22 cellular contexts compared by ENCODE assay signal in the genomic region with DNA sequence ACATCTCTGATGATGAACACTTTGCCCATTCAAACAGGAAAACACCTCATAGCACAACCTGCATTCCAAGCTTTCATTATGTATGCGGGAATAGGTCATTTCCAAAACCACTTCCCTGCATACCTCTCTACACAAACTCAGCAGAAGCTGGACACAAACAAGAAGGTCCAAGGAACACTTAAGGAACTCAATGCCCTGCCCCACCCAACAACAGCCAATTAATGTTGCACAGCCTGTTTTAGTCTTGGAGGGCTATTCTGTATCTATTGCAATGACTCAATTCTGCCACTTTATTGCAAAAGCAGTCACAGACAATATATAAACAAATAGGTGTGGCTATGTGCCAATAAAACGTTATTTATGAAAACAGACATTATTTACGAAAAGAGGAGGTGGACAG. TPM values are rescaled to one million over a fixed set of nuclear protein-coding genes. Genes with fewer than 3 reads are reported as not detected.
DNase-seq lines count a peak whose midpoint lies in the region; ATAC-seq, FAIRE-seq and TF ChIP-seq lines count a peak whose summit lies in the region.
"Had no signal": no experiment of that assay in that cellular context is flagged by ENCODE, and none has a peak within 500 bp of the region (broad histone marks: within the 10 kb centered on the region; RNA-seq: fewer than 3 reads in every experiment).

No MANE protein-coding gene starts in this region.

- no peaks in the 10 kb centered on the region for H3K36me3 ChIP-seq in breast epithelium
- H3K36me3 ChIP-seq: BLaER1 treated with 17β-estradiol and CSF1 and Interleukin-3, amounts not matched to agents 10 nM and 100 nM had no signal

- BruUV-seq in MCF 10A (replicated peaks; lab: Mats Ljungman, UMichigan), result no TSS peak

- H3K36me3 Mint-ChIP-seq in MCF 10A (ENCODE audit: insufficient read depth, unreplicated experiment) (no peaks in the 10 kb centered on the region), T-helper 17 cell (ENCODE audit: low read depth) (no peaks in the 10 kb centered on the region)
- H3K36me3 Mint-ChIP-seq: activated naive CD4-positive, alpha-beta T cell treated with anti-CD3 and anti-CD28 coated beads, Interleukin-2, amount 50 U/mL, for 72 hours; WTC11 had no signal

- H3K27me3 Mint-ChIP-seq in MCF 10A (ENCODE audit: insufficient read depth, unreplicated experiment) (peaks cover 37% of the 10 kb centered on the region), T-helper 17 cell (peaks cover under 1% of the 10 kb centered on the region)

- H3K4me3 ChIP-seq in breast epithelium (no peak overlapping the region), astrocyte of the cerebellum (ENCODE audit: low read depth, low read length) (no peak overlapping the region)
- H3K4me3 ChIP-seq: BLaER1 treated with 17β-estradiol and CSF1 and Interleukin-3, amounts not matched to agents 10 nM and 100 nM had no signal

- no peak overlapping the region for H3K27ac Mint-ChIP-seq in MCF 10A (ENCODE audit: low read depth, unreplicated experiment)
- H3K27ac Mint-ChIP-seq in T-helper 17 cell, result no peak overlapping the region
- H3K27ac Mint-ChIP-seq: activated CD8-positive, alpha-beta T cell treated with anti-CD3 and anti-CD28 coated beads for 36 hours; activated naive CD4-positive, alpha-beta T cell treated with anti-CD3 and anti-CD28 coated beads, Interleukin-2, amount 50 U/mL, for 72 hours; T-helper 1 cell treated with Interleukin-12 subunit alpha and Interleukin-12 subunit beta and Interleukin-4 antibody, amounts not matched to agents 30 μg/mL and 1 μg/mL, for 36 hours; WTC11 had no signal

- peaks cover 5% of the 10 kb centered on the region for H3K4me1 Mint-ChIP-seq in MCF 10A (ENCODE audit: insufficient read depth, unreplicated experiment)
- peaks cover 4% of the 10 kb centered on the region for H3K4me1 Mint-ChIP-seq in T-helper 17 cell

- in situ Hi-C loops in astrocyte of the cerebellum (cut with HindIII; ENCODE audit: low sequenced_read_pairs), result loop anchor here (5.0 kb wide), 1 partner anchor 34 kb away; no protein-coding TSS in a partner anchor

- H3K9me3 Mint-ChIP-seq in MCF 10A (ENCODE audit: unreplicated experiment), result no peaks in the 10 kb centered on the region
- H3K9me3 Mint-ChIP-seq: activated CD8-positive, alpha-beta T cell treated with anti-CD3 and anti-CD28 coated beads for 36 hours; activated naive CD4-positive, alpha-beta T cell treated with anti-CD3 and anti-CD28 coated beads, Interleukin-2, amount 50 U/mL, for 72 hours; T-helper 1 cell treated with Interleukin-12 subunit alpha and Interleukin-12 subunit beta and Interleukin-4 antibody, amounts not matched to agents 30 μg/mL and 1 μg/mL, for 36 hours; WTC11 had no signal

- no peak for TF ChIP-seq CTCF in MCF 10A (IDR thresholded peaks at IDR 0.05; ENCODE audit: unreplicated experiment)
- no peak for TF ChIP-seq CTCF in breast epithelium (IDR thresholded peaks at IDR 0.05)
- no peak for TF ChIP-seq CTCF in astrocyte of the cerebellum (IDR thresholded peaks at IDR 0.05; ENCODE audit: low read depth, low read length, missing control alignments)

- no peak for ATAC-seq in HG02852 (IDR thresholded peaks at IDR 0.05; ENCODE audit: unreplicated experiment)
- no peak for ATAC-seq in GM18502 (IDR thresholded peaks at IDR 0.05; ENCODE audit: poor library complexity, unreplicated experiment)
- ATAC-seq in T-helper 17 cell, result no peak
- ATAC-seq: activated CD8-positive, alpha-beta T cell treated with anti-CD3 and anti-CD28 coated beads for 36 hours; activated naive CD4-positive, alpha-beta T cell treated with anti-CD3 and anti-CD28 coated beads, Interleukin-2, amount 50 U/mL, for 72 hours; WTC11 had no signal

- no peaks in the 10 kb centered on the region for H3K9me3 ChIP-seq in breast epithelium
- H3K9me3 ChIP-seq in T-helper 17 cell (ENCODE audit: control insufficient read depth, low read length, poor library complexity, severe bottlenecking), result no peaks in the 10 kb centered on the region
- H3K9me3 ChIP-seq: BLaER1 treated with 17β-estradiol and CSF1 and Interleukin-3, amounts not matched to agents 10 nM and 100 nM had no signal

- H3K27ac ChIP-seq in breast epithelium, result no peak overlapping the region
- H3K27ac ChIP-seq: 22Rv1; BLaER1 treated with 17β-estradiol and CSF1 and Interleukin-3, amounts not matched to agents 10 nM and 100 nM had no signal

- intact Hi-C loops in MCF 10A (cut with micrococcal nuclease), result no loop called here
- intact Hi-C loops in breast epithelium (cut with DNase I; ENCODE audit: low total_unique reads), result no loop called here

- peaks cover 0 to 4% of the 10 kb centered on the region in 2 donors for H3K4me1 ChIP-seq in breast epithelium

- DNase-seq in MCF 10A (ENCODE audit: unreplicated experiment) (peak; percentile 61), breast epithelium (ENCODE audit: low spot score in 2 of 2) (no peak), astrocyte of the cerebellum (ENCODE audit: low read depth) (peak; percentile 40), iris pigment epithelial cell (ENCODE audit: low read depth) (peak; percentile 35), GM12892 (ENCODE audit: insufficient read length) (no peak), T-helper 17 cell (no peak)
- DNase-seq: activated CD8-positive, alpha-beta T cell treated with anti-CD3 and anti-CD28 coated beads for 36 hours; activated T-cell treated with anti-CD3 and anti-CD28 coated beads, Interleukin-2, amount 50 U/mL, for 48 hours; GF-D8; hypothalamus; MM.1S; NCI-H446; SIG-M5; stimulated activated CD4-positive, alpha-beta T cell treated with anti-CD3 and anti-CD28 coated beads, Interleukin-12 subunit alpha, Interleukin-12 subunit beta, amount 100 ng/mL, for 4 hours had no signal

- H3K27me3 ChIP-seq in breast epithelium, result peaks cover 0 to 38% of the 10 kb centered on the region in 2 donors

- TF ChIP-seq POLR2A in breast epithelium (IDR thresholded peaks at IDR 0.05), result no peak
- TF ChIP-seq POLR2A in GM12892 (IDR thresholded peaks at IDR 0.05; ENCODE audit: low read depth, low read length), result no peak

- H3K4me3 Mint-ChIP-seq in MCF 10A (ENCODE audit: unreplicated experiment), result no peak overlapping the region
- H3K4me3 Mint-ChIP-seq in T-helper 17 cell, result no peak overlapping the region
- H3K4me3 Mint-ChIP-seq: activated CD8-positive, alpha-beta T cell treated with anti-CD3 and anti-CD28 coated beads for 36 hours; T-helper 1 cell treated with Interleukin-12 subunit alpha and Interleukin-12 subunit beta and Interleukin-4 antibody, amounts not matched to agents 30 μg/mL and 1 μg/mL, for 36 hours; WTC11 had no signal

- FAIRE-seq in GM12892 (lab: Jason Lieb, UNC), result no peak
- FAIRE-seq: D721Med had no signal

- POLR2A ChIA-PET in MCF 10A (lab: Yijun Ruan, JAX), result interaction anchor here (1.6 kb wide), 1 partner anchor 20 kb away, joined by 3 read pairs; no protein-coding TSS in a partner anchor

- CTCF ChIA-PET in MCF 10A (lab: Yijun Ruan, JAX), result interaction anchor here (1.5 kb wide), 1 partner anchor 220 kb away, joined by 5 read pairs; no protein-coding TSS in a partner anchor

RNA-seq across cellular contexts. Expression of a gene that starts 16.7 kb away (rescaled TPM):
- total RNA-seq in MCF 10A (2022), result 4.0 and 4.8 TPM in 2 replicates
- total RNA-seq in breast epithelium, result 10 to 100 TPM in 2 of 3 donors, 1 to 10 TPM in 1; 9.5 to 20.2 (median 14.6) TPM
- not detected for polyA plus RNA-seq in GM12892 (2012; ENCODE audit: missing spikeins)
- 1 to 10 TPM in 1 of 2 donors, under 1 TPM in 1; 0.37 to 1.4 TPM for total RNA-seq in T-helper 17 cell

Comparison
In these comparisons a context has a peak if more than half of its experiments do, and no peak if none do; other contexts are left out.
1. DNase-seq: peak in MCF 10A (single experiment), astrocyte of the cerebellum (single experiment) and iris pigment epithelial cell (single experiment); none in breast epithelium (0 of 2), GM12892 (single experiment) and T-helper 17 cell (0 of 3).